Comparison of ENCODE assay signal across 16 cellular contexts in genomic region chr2:162365392-162365791, GRCh38.
A peak's percentile ranks its signal among the peaks of the same experiment; 100 is the strongest.
DNase-seq lines count a peak whose midpoint lies in the region; ATAC-seq and TF ChIP-seq lines count a peak whose summit lies in the region.
"Had no signal": no experiment of that assay in that cellular context is flagged by ENCODE, and none has a peak within 500 bp of the region (broad histone marks: within the 10 kb centered on the region; RNA-seq: fewer than 3 reads in every experiment).

No MANE protein-coding gene starts in this region.

- H3K27ac Mint-ChIP-seq in activated naive CD8-positive, alpha-beta T cell treated with anti-CD3 and anti-CD28 coated beads, Interleukin-2, amount 50 U/mL, for 24 hours, result no peak overlapping the region
- H3K27ac Mint-ChIP-seq: B cell; CD8-positive, alpha-beta T cell had no signal

- no peaks in the 10 kb centered on the region for H3K27me3 ChIP-seq in neutrophil
- H3K27me3 ChIP-seq: BLaER1 treated with 17β-estradiol and CSF1 and Interleukin-3, amounts not matched to agents 10 nM and 100 nM had no signal

- H3K27me3 Mint-ChIP-seq in activated naive CD8-positive, alpha-beta T cell treated with anti-CD3 and anti-CD28 coated beads, Interleukin-2, amount 50 U/mL, for 24 hours, result no peaks in the 10 kb centered on the region
- H3K27me3 Mint-ChIP-seq: B cell had no signal

- H3K4me1 ChIP-seq in neutrophil (ENCODE audit: control insufficient read depth in 1 of 2, insufficient read depth in 1 of 2, low read depth in 1 of 2, low read length in 1 of 2), result peaks cover 25 to 49% of the 10 kb centered on the region in 2 experiments
- H3K4me1 ChIP-seq: HAP-1 had no signal

- H3K9me3 ChIP-seq in neutrophil, result no peaks in the 10 kb centered on the region
- H3K9me3 ChIP-seq: BLaER1 treated with 17β-estradiol and CSF1 and Interleukin-3, amounts not matched to agents 10 nM and 100 nM; HAP-1 had no signal

- no peak overlapping the region for H3K4me3 Mint-ChIP-seq in activated naive CD8-positive, alpha-beta T cell treated with anti-CD3 and anti-CD28 coated beads, Interleukin-2, amount 50 U/mL, for 24 hours
- H3K4me3 Mint-ChIP-seq: B cell; CD8-positive, alpha-beta T cell had no signal

- H3K36me3 ChIP-seq in neutrophil, result peaks cover 70% of the 10 kb centered on the region
- H3K36me3 ChIP-seq: HAP-1 had no signal

- no peak overlapping the region for H3K4me3 ChIP-seq in neutrophil (ENCODE audit: low read depth in 1 of 2, low read length in 1 of 2)
- H3K4me3 ChIP-seq: BLaER1 treated with 17β-estradiol and CSF1 and Interleukin-3, amounts not matched to agents 10 nM and 100 nM; GM12878; GM23248; HAP-1 had no signal

- H3K4me1 Mint-ChIP-seq in activated naive CD8-positive, alpha-beta T cell treated with anti-CD3 and anti-CD28 coated beads, Interleukin-2, amount 50 U/mL, for 24 hours, result no peaks in the 10 kb centered on the region
- H3K4me1 Mint-ChIP-seq: B cell had no signal

- ATAC-seq in GM21825 (IDR thresholded peaks at IDR 0.05; ENCODE audit: unreplicated experiment), result no peak
- ATAC-seq in activated naive CD8-positive, alpha-beta T cell treated with anti-CD3 and anti-CD28 coated beads, Interleukin-2, amount 50 U/mL, for 24 hours, result no peak
- ATAC-seq: CD8-positive, alpha-beta T cell; GM12878; HepG2 had no signal

- no peaks in the 10 kb centered on the region for H3K9me3 Mint-ChIP-seq in activated naive CD8-positive, alpha-beta T cell treated with anti-CD3 and anti-CD28 coated beads, Interleukin-2, amount 50 U/mL, for 24 hours
- H3K9me3 Mint-ChIP-seq: CD8-positive, alpha-beta T cell had no signal

- TF ChIP-seq CTCF in neutrophil (IDR thresholded peaks at IDR 0.05), result no peak

- peak overlapping the region; percentile 49 for H3K27ac ChIP-seq in neutrophil
- H3K27ac ChIP-seq: BLaER1 treated with 17β-estradiol and CSF1 and Interleukin-3, amounts not matched to agents 10 nM and 100 nM; GM23248 had no signal

- H3K36me3 Mint-ChIP-seq in activated naive CD8-positive, alpha-beta T cell treated with anti-CD3 and anti-CD28 coated beads, Interleukin-2, amount 50 U/mL, for 24 hours (ENCODE audit: low read depth), result no peaks in the 10 kb centered on the region

- DNase-seq in HCEC 1CT (peak; percentile 54), amniotic epithelial cell (ENCODE audit: low read depth) (peak; percentile 59), fibroblast of peridontal ligament (ENCODE audit: extremely low read depth) (peak; percentile 6), HK-2 (ENCODE audit: unreplicated experiment) (no peak)
- no peak for DNase-seq in activated naive CD8-positive, alpha-beta T cell treated with anti-CD3 and anti-CD28 coated beads, Interleukin-2, amount 50 U/mL, for 24 hours
- DNase-seq: Calu3; CD8-positive, alpha-beta T cell; DMS79 treated with DMSO at 0.1 percent for 48 hours; GM23248 had no signal

Comparison
In these comparisons a context has a peak if more than half of its experiments do, and no peak if none do; other contexts are left out.
1. DNase-seq: peak in HCEC 1CT (single experiment), amniotic epithelial cell (single experiment) and fibroblast of peridontal ligament (single experiment); none in HK-2 (single experiment) and activated naive CD8-positive, alpha-beta T cell treated with anti-CD3 and anti-CD28 coated beads, Interleukin-2, amount 50 U/mL, for 24 hours (single experiment).